ENCODE assay signal across 10 cellular contexts in genomic region chr14:49966304-49966809, GRCh38.
DNase-seq lines count a peak whose midpoint lies in the region; ATAC-seq, FAIRE-seq and TF ChIP-seq lines count a peak whose summit lies in the region.
"Had no signal": no experiment of that assay in that cellular context is flagged by ENCODE, and none has a peak within 500 bp of the region (broad histone marks: within the 10 kb centered on the region; RNA-seq: fewer than 3 reads in every experiment).

No MANE protein-coding gene starts in this region.

- no peaks in the 10 kb centered on the region for H3K27me3 Mint-ChIP-seq in chondrocyte (ENCODE audit: low read depth)

- peaks cover 41% of the 10 kb centered on the region for H3K4me1 Mint-ChIP-seq in chondrocyte (ENCODE audit: low read depth)

- no peaks in the 10 kb centered on the region for H3K9me2 ChIP-seq in Karpas-422 (replicated peaks; ENCODE audit: insufficient read depth, low read length)

- no peak for FAIRE-seq in frontal cortex (lab: Jason Lieb, UNC)

- no peak overlapping the region for H3K4me3 ChIP-seq in Karpas-422 (ENCODE audit: low read length)
- no peak overlapping the region for H3K4me3 ChIP-seq in right lobe of liver
- no peak overlapping the region for H3K4me3 ChIP-seq in transverse colon
- no peak overlapping the region for H3K4me3 ChIP-seq in lower leg skin (ENCODE audit: low read depth, poor library complexity, severe bottlenecking)

- H3K4me1 ChIP-seq in Karpas-422 (ENCODE audit: low read length) (peaks cover 50% of the 10 kb centered on the region), right lobe of liver (peaks cover 0 to 51% (median 17%) of the 10 kb centered on the region in 4 donors), transverse colon (peaks cover 11 to 67% (median 31%) of the 10 kb centered on the region in 4 donors)

- H3K9me3 ChIP-seq in Karpas-422 (ENCODE audit: low read length) = no peaks in the 10 kb centered on the region
- no peaks in the 10 kb centered on the region for H3K9me3 ChIP-seq in right lobe of liver
- H3K9me3 ChIP-seq in transverse colon = no peaks in the 10 kb centered on the region

- TF ChIP-seq CTCF in chondrocyte (IDR thresholded peaks at IDR 0.05) = peak; percentile 11
- TF ChIP-seq CTCF in right lobe of liver (IDR thresholded peaks at IDR 0.05) = peak in 1 of 4 donors; percentile 20
- TF ChIP-seq CTCF in transverse colon (IDR thresholded peaks at IDR 0.05) = peak in 3 of 5 experiments; percentile 10 to 61 (median 50)
- TF ChIP-seq CTCF in lower leg skin (IDR thresholded peaks at IDR 0.05) = no peak

- H3K27ac ChIP-seq in Karpas-422 (ENCODE audit: low read length) (no peak overlapping the region), right lobe of liver (peak overlapping the region; percentile 49 to 77 (median 75)), transverse colon (peak overlapping the region; percentile 70 to 84 (median 76))

- WGBS in right lobe of liver (ENCODE audit: insufficient coverage, low coverage, low lambda C conversion rate, missing lambda C conversion rate) = 13% methylated on average over 3 of the region's 4 CpGs
- 25 to 37% methylated on average over 1 to 4 of the region's 4 CpGs for WGBS in transverse colon (ENCODE audit: low coverage in 1 of 2), 2 donors
- WGBS in lower leg skin, 2 donors = 32 to 39% methylated on average over 4 of the region's 4 CpGs

- H3K4me2 ChIP-seq in Karpas-422 (ENCODE audit: low read depth, low read length, poor library complexity, severe bottlenecking) = no peak overlapping the region

- no peak overlapping the region for H3K9ac ChIP-seq in Karpas-422 (ENCODE audit: low read length)

- H3K36me3 Mint-ChIP-seq in chondrocyte (ENCODE audit: low read depth) = no peaks in the 10 kb centered on the region

- peak overlapping the region; percentile 93 for H3K27ac Mint-ChIP-seq in chondrocyte (ENCODE audit: unreplicated experiment)

- H3K27me3 ChIP-seq in Karpas-422 (ENCODE audit: low read length) (no peaks in the 10 kb centered on the region), right lobe of liver (no peaks in the 10 kb centered on the region), transverse colon (no peaks in the 10 kb centered on the region)

- intact Hi-C loops in right lobe of liver (cut with DNase I) (no loop called here), transverse colon (cut with DNase I; ENCODE audit: low total_unique reads) (no loop called here), lower leg skin (cut with DNase I; ENCODE audit: low total_unique reads) (no loop called here)

- DNase-seq in Karpas-422 = peak; percentile 58
- DNase-seq in chondrocyte (ENCODE audit: low spot score) = no peak
- peak; percentile 44 to 73 (median 62) for DNase-seq in right lobe of liver
- peak; percentile 76 for DNase-seq in transverse colon
- DNase-seq in NCI-H1417 (lab: John Stamatoyannopoulos, UW) = no peak
- DNase-seq in frontal cortex (ENCODE audit: low spot score in 2 of 2) = no peak
- no peak for DNase-seq in lower leg skin (ENCODE audit: low spot score in 2 of 2)
- DNase-seq: Kasumi-1, NCI-H774 had no signal

- TF ChIP-seq EP300 in transverse colon (IDR thresholded peaks at IDR 0.05; ENCODE audit: low read depth) = no peak

- ATAC-seq in right lobe of liver (peak; percentile 86 to 95 (median 90)), GM21723 (IDR thresholded peaks at IDR 0.05; ENCODE audit: unreplicated experiment) (no peak)

- H3K9me3 Mint-ChIP-seq in chondrocyte (ENCODE audit: low read depth) = no peaks in the 10 kb centered on the region

- H3K79me2 ChIP-seq in Karpas-422 (ENCODE audit: low read length) = no peaks in the 10 kb centered on the region

- TF ChIP-seq POLR2A in right lobe of liver (IDR thresholded peaks at IDR 0.05) (peak; percentile 49), transverse colon (IDR thresholded peaks at IDR 0.05) (peak; percentile 60), lower leg skin (IDR thresholded peaks at IDR 0.05) (no peak)

- in situ Hi-C loops in transverse colon (cut with MboI; ENCODE audit: low pct_ligation_motif_present in 1 of 4, low pct_unique_long_range_greater_than_20kb in 1 of 4, low sequenced_read_pairs in 3 of 4) = no loop called here

- peak overlapping the region; percentile 35 for H3K4me3 Mint-ChIP-seq in chondrocyte (ENCODE audit: unreplicated experiment)

- H2AFZ ChIP-seq in Karpas-422 (ENCODE audit: low read length) = peak overlapping the region; percentile 66

- H3K36me3 ChIP-seq in Karpas-422 (ENCODE audit: insufficient read depth, low read length) (no peaks in the 10 kb centered on the region), right lobe of liver (no peaks in the 10 kb centered on the region), transverse colon (no peaks in the 10 kb centered on the region)

- H4K20me1 ChIP-seq in Karpas-422 (ENCODE audit: insufficient read depth, low read depth, low read length) = no peaks in the 10 kb centered on the region

Comparison
In these comparisons a context has a peak if more than half of its experiments do, and no peak if none do; other contexts are left out.
1. DNase-seq: peak in Karpas-422 (single experiment), right lobe of liver (3 of 3) and transverse colon (single experiment); none in chondrocyte (single experiment), NCI-H1417 (0 of 3), frontal cortex (0 of 2) and lower leg skin (0 of 2).
2. CTCF ChIP-seq: peak in chondrocyte (single experiment) and transverse colon (3 of 5); none in lower leg skin (0 of 3).
3. POLR2A ChIP-seq: peak in right lobe of liver (single experiment) and transverse colon (single experiment); none in lower leg skin (0 of 2).